In genomic region chr1:210821615-210822014, GRCh38 we compare ENCODE assay signal across 35 cellular contexts.
"Had no signal": no experiment of that assay in that cellular context is flagged by ENCODE, and none has a peak within 500 bp of the region (broad histone marks: within the 10 kb centered on the region; RNA-seq: fewer than 3 reads in every experiment).

No MANE protein-coding gene starts in this region.

- H3K9me3 ChIP-seq: MG63 had no signal

- H3K36me3 ChIP-seq: MG63 had no signal

- DNase-seq: Karpas-422, Kasumi-1, MG63, MM.1S, MV-4-11, NCI-H1048, NCI-H1092, NCI-H1092 treated with DMSO at 0.1 percent for 48 hours, NCI-H1105, NCI-H1105 treated with DMSO at 0.1 percent for 48 hours, NCI-H1417, NCI-H1417 treated with DMSO at 0.1 percent for 48 hours, NCI-H1436, NCI-H1436 treated with DMSO at 0.1 percent for 48 hours, NCI-H146, NCI-H1694, NCI-H1694 treated with DMSO at 0.1 percent for 48 hours, NCI-H187, NCI-H187 treated with DMSO at 0.1 percent for 48 hours, NCI-H1930, NCI-H2029, NCI-H2029 treated with DMSO at 0.1 percent for 48 hours, NCI-H2081, NCI-H2081 treated with DMSO at 0.1 percent for 48 hours, NCI-H2107, NCI-H2171, NCI-H2171 treated with DMSO at 0.1 percent for 48 hours, NCI-H2227 treated with DMSO at 0.1 percent for 48 hours, NCI-H226, NCI-H345, NCI-H446, NCI-H446 treated with DMSO at 0.1 percent for 48 hours, NCI-H510A, NCI-H510A treated with DMSO at 0.1 percent for 48 hours, NCI-H524 had no signal

- H3K4me3 ChIP-seq: MG63 had no signal

- H3K27me3 ChIP-seq: MG63 had no signal
